ENCODE assay signal across 9 cellular contexts in genomic region chr10:80468806-80469421, GRCh38. TPM values are rescaled to one million over a fixed set of nuclear protein-coding genes. Genes with fewer than 3 reads are reported as not detected.
DNase-seq lines count a peak whose midpoint lies in the region; ATAC-seq and TF ChIP-seq lines count a peak whose summit lies in the region.
"Had no signal": no experiment of that assay in that cellular context is flagged by ENCODE, and none has a peak within 500 bp of the region (broad histone marks: within the 10 kb centered on the region; RNA-seq: fewer than 3 reads in every experiment).

No MANE protein-coding gene starts in this region.

- no peaks in the 10 kb centered on the region for H3K9me3 Mint-ChIP-seq in activated T-cell treated with anti-CD3 and anti-CD28 coated beads, Interleukin-2, amount 50 U/mL, for 24 hours
- no peaks in the 10 kb centered on the region for H3K9me3 Mint-ChIP-seq in activated T-helper 17 cell treated with anti-CD3 and anti-CD28 coated beads, Interleukin-2, amount 50 U/mL, for 72 hours

- intact Hi-C loops in testis (cut with DNase I; ENCODE audit: low total_unique reads): no loop called here

- H3K27ac Mint-ChIP-seq in activated T-cell treated with anti-CD3 and anti-CD28 coated beads, Interleukin-2, amount 50 U/mL, for 24 hours: peak overlapping the region; percentile 95
- H3K27ac Mint-ChIP-seq in activated T-helper 17 cell treated with anti-CD3 and anti-CD28 coated beads, Interleukin-2, amount 50 U/mL, for 72 hours: peak overlapping the region; percentile 99

- no peaks in the 10 kb centered on the region for H3K27me3 Mint-ChIP-seq in activated T-cell treated with anti-CD3 and anti-CD28 coated beads, Interleukin-2, amount 50 U/mL, for 24 hours
- no peaks in the 10 kb centered on the region for H3K27me3 Mint-ChIP-seq in activated T-helper 17 cell treated with anti-CD3 and anti-CD28 coated beads, Interleukin-2, amount 50 U/mL, for 72 hours

- WGBS in testis, 2 donors: 53% methylated on average over 7 of the region's 7 CpGs

- peak overlapping the region; percentile 55 for H3K4me3 Mint-ChIP-seq in activated T-cell treated with anti-CD3 and anti-CD28 coated beads, Interleukin-2, amount 50 U/mL, for 24 hours
- H3K4me3 Mint-ChIP-seq in activated T-helper 17 cell treated with anti-CD3 and anti-CD28 coated beads, Interleukin-2, amount 50 U/mL, for 72 hours: peak overlapping the region; percentile 91

- no peak overlapping the region for H3K4me3 ChIP-seq in testis
- no peak overlapping the region for H3K4me3 ChIP-seq in H7 (ENCODE audit: insufficient read depth, low read depth, low read length)

- DNase-seq in activated T-cell treated with anti-CD3 and anti-CD28 coated beads, Interleukin-2, amount 50 U/mL, for 24 hours: no peak
- DNase-seq in activated T-cell treated with anti-CD3 and anti-CD28 coated beads for 4 hours: no peak
- DNase-seq in left kidney (ENCODE audit: low read depth, low spot score): peak; percentile 57
- no peak for DNase-seq in testis
- no peak for DNase-seq in H7
- no peak for DNase-seq in germinal center (ENCODE audit: low spot score)
- DNase-seq: activated CD4-positive, alpha-beta T cell treated with anti-CD3 and anti-CD28 coated beads, Interleukin-2, amount 50 U/mL, for 1 hour had no signal

- H3K4me1 ChIP-seq in testis: peaks cover 69% of the 10 kb centered on the region

- no peak for TF ChIP-seq POLR2A in testis (IDR thresholded peaks at IDR 0.05)

- no peaks in the 10 kb centered on the region for H3K36me3 ChIP-seq in testis (ENCODE audit: low read depth, missing control alignments)
- no peaks in the 10 kb centered on the region for H3K36me3 ChIP-seq in H7 (replicated peaks; ENCODE audit: control insufficient read depth, insufficient read depth, low read length)

- ATAC-seq in activated T-helper 17 cell treated with anti-CD3 and anti-CD28 coated beads, Interleukin-2, amount 50 U/mL, for 72 hours (replicated peaks): no peak
- ATAC-seq in HG03097 (IDR thresholded peaks at IDR 0.05; ENCODE audit: low FRiP score, unreplicated experiment): no peak

- H3K9me3 ChIP-seq in testis: no peaks in the 10 kb centered on the region

- TF ChIP-seq CTCF in testis (IDR thresholded peaks at IDR 0.05): no peak

- H3K27ac ChIP-seq in testis: peak overlapping the region; percentile 57 to 86

- peaks cover 98% of the 10 kb centered on the region for H3K4me1 Mint-ChIP-seq in activated T-cell treated with anti-CD3 and anti-CD28 coated beads, Interleukin-2, amount 50 U/mL, for 24 hours (ENCODE audit: low read depth)
- peaks cover 59% of the 10 kb centered on the region for H3K4me1 Mint-ChIP-seq in activated T-helper 17 cell treated with anti-CD3 and anti-CD28 coated beads, Interleukin-2, amount 50 U/mL, for 72 hours

- peaks cover 56% of the 10 kb centered on the region for H3K36me3 Mint-ChIP-seq in activated T-cell treated with anti-CD3 and anti-CD28 coated beads, Interleukin-2, amount 50 U/mL, for 24 hours (ENCODE audit: low read depth)
- peaks cover 82% of the 10 kb centered on the region for H3K36me3 Mint-ChIP-seq in activated T-helper 17 cell treated with anti-CD3 and anti-CD28 coated beads, Interleukin-2, amount 50 U/mL, for 72 hours (ENCODE audit: low read depth)

- H3K27me3 ChIP-seq in testis (no peaks in the 10 kb centered on the region), H7 (ENCODE audit: control insufficient read depth, insufficient read depth, low read length) (peaks cover 1% of the 10 kb centered on the region; the same call in 1 of the 2 replicates)

RNA-seq across cellular contexts. Expression of gene TSPAN14, which starts 14.8 kb away (rescaled TPM):
- total RNA-seq in activated T-helper 17 cell treated with anti-CD3 and anti-CD28 coated beads, Interleukin-2, amount 50 U/mL, for 72 hours: 10 to 100 TPM; 61.9 to 64.5 TPM
- 10 to 100 TPM; 61.4 to 64.6 TPM for total RNA-seq in testis
- polyA plus RNA-seq in testis (ENCODE audit: insufficient read depth, low read depth, low replicate concordance): 59.1 TPM
- total RNA-seq in H7 (2014; rRNA removed; shearing (Covaris generic)): 36.3 and 37.6 TPM in 2 replicates
